In the genomic region with DNA sequence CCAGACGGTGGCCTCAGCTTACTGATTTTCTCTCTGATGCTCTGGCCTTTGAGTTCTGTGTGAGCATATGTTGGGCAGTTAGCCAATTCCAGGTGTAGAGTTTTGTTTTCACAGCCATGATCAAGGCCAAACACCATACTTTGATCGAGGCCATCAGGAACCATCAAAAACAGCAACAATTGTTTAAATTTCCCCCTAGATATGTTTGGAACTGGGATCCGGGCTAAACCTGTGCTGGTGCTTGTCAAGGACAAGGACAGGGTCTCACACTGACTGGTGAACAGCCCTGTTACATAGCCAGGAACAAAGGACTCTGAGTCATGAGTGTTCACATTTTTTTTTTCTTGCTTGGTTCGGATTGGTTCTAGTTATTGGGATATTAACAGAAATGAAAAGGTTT, we compare ENCODE assay signal across 1 cellular context.
TF ChIP-seq lines count a peak whose summit lies in the region.

No MANE protein-coding gene starts in this region.

TF ChIP-seq in HepG2, 621 proteins besides CTCF, POLR2A, EP300 and RAD21 (continued from another document and continues in another):
- TF ChIP-seq HNF1B (CRISPR knock-in tag; IDR thresholded peaks at IDR 0.05), result no peak
- no peak for TF ChIP-seq LBX2 (CRISPR knock-in tag; IDR thresholded peaks at IDR 0.05; ENCODE audit: borderline replicate concordance)
- 0 out of 2 replicates have a peak, but pooled peaks have one; percentile 51 for TF ChIP-seq ZNF317 (CRISPR knock-in tag; IDR thresholded peaks at IDR 0.05)
- TF ChIP-seq SOX5 (CRISPR knock-in tag; IDR thresholded peaks at IDR 0.05; ENCODE audit: borderline replicate concordance), result peak; percentile 84; the same call in 1 of the 2 replicates
- TF ChIP-seq JARID2 (CRISPR knock-in tag; IDR thresholded peaks at IDR 0.05; ENCODE audit: insufficient replicate concordance), result no peak
- TF ChIP-seq CERS6 (CRISPR knock-in tag; IDR thresholded peaks at IDR 0.05), result no peak
- TF ChIP-seq GFI1 (CRISPR knock-in tag; IDR thresholded peaks at IDR 0.05; ENCODE audit: borderline replicate concordance), result no peak
- no peak for TF ChIP-seq STAT5B (CRISPR knock-in tag; IDR thresholded peaks at IDR 0.05)
- no peak for TF ChIP-seq HNRNPUL1 (IDR thresholded peaks at IDR 0.05; ENCODE audit: low read depth, low read length)
- no peak for TF ChIP-seq MXI1 (IDR thresholded peaks at IDR 0.05; ENCODE audit: borderline replicate concordance, low read depth, low read length)
- TF ChIP-seq SRSF1 (optimal IDR thresholded peaks at IDR 0.05; ENCODE audit: low read depth, low read length), result no peak
- no peak for TF ChIP-seq ZFYVE20 (CRISPR knock-in tag; IDR thresholded peaks at IDR 0.05; ENCODE audit: borderline replicate concordance, low read depth)
- TF ChIP-seq, protein P1, sequence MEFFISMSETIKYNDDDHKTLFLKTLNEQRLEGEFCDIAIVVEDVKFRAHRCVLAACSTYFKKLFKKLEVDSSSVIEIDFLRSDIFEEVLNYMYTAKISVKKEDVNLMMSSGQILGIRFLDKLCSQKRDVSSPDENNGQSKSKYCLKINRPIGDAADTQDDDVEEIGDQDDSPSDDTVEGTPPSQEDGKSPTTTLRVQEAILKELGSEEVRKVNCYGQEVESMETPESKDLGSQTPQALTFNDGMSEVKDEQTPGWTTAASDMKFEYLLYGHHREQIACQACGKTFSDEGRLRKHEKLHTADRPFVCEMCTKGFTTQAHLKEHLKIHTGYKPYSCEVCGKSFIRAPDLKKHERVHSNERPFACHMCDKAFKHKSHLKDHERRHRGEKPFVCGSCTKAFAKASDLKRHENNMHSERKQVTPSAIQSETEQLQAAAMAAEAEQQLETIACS (CRISPR knock-in tag; IDR thresholded peaks at IDR 0.05), result no peak
- TF ChIP-seq HNRNPL (IDR thresholded peaks at IDR 0.05; ENCODE audit: low read depth, low read length), result no peak
- no peak for TF ChIP-seq ZNF432 (CRISPR knock-in tag; IDR thresholded peaks at IDR 0.05; ENCODE audit: borderline replicate concordance)
- TF ChIP-seq, protein P2, sequence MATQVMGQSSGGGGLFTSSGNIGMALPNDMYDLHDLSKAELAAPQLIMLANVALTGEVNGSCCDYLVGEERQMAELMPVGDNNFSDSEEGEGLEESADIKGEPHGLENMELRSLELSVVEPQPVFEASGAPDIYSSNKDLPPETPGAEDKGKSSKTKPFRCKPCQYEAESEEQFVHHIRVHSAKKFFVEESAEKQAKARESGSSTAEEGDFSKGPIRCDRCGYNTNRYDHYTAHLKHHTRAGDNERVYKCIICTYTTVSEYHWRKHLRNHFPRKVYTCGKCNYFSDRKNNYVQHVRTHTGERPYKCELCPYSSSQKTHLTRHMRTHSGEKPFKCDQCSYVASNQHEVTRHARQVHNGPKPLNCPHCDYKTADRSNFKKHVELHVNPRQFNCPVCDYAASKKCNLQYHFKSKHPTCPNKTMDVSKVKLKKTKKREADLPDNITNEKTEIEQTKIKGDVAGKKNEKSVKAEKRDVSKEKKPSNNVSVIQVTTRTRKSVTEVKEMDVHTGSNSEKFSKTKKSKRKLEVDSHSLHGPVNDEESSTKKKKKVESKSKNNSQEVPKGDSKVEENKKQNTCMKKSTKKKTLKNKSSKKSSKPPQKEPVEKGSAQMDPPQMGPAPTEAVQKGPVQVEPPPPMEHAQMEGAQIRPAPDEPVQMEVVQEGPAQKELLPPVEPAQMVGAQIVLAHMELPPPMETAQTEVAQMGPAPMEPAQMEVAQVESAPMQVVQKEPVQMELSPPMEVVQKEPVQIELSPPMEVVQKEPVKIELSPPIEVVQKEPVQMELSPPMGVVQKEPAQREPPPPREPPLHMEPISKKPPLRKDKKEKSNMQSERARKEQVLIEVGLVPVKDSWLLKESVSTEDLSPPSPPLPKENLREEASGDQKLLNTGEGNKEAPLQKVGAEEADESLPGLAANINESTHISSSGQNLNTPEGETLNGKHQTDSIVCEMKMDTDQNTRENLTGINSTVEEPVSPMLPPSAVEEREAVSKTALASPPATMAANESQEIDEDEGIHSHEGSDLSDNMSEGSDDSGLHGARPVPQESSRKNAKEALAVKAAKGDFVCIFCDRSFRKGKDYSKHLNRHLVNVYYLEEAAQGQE (IDR thresholded peaks at IDR 0.05; ENCODE audit: borderline replicate concordance in 1 of 2, low read depth in 1 of 2, low read length in 2 of 2), result no peak
- no peak for TF ChIP-seq ZNF263 (CRISPR knock-in tag; IDR thresholded peaks at IDR 0.05)
- TF ChIP-seq ZNF234 (CRISPR knock-in tag; conservative IDR thresholded peaks at IDR 0.05), result no peak
- TF ChIP-seq SRY (CRISPR knock-in tag; IDR thresholded peaks at IDR 0.05), result no peak
- TF ChIP-seq TEAD2 (CRISPR knock-in tag; IDR thresholded peaks at IDR 0.05), result no peak
- TF ChIP-seq ZNF362 (CRISPR knock-in tag; IDR thresholded peaks at IDR 0.05; ENCODE audit: borderline replicate concordance), result peak; percentile 76
- peak; percentile 42; the same call in 1 of the 2 replicates for TF ChIP-seq HDAC1 (CRISPR knock-in tag; IDR thresholded peaks at IDR 0.05)
- TF ChIP-seq PHF20 (CRISPR knock-in tag; IDR thresholded peaks at IDR 0.05), result no peak
- TF ChIP-seq ZNF383 (CRISPR knock-in tag; IDR thresholded peaks at IDR 0.05; ENCODE audit: borderline replicate concordance), result no peak
- no peak for TF ChIP-seq ZNF790 (CRISPR knock-in tag; IDR thresholded peaks at IDR 0.05; ENCODE audit: borderline replicate concordance)
- TF ChIP-seq ZNF672 (CRISPR knock-in tag; IDR thresholded peaks at IDR 0.05), result no peak
- TF ChIP-seq, protein P3, sequence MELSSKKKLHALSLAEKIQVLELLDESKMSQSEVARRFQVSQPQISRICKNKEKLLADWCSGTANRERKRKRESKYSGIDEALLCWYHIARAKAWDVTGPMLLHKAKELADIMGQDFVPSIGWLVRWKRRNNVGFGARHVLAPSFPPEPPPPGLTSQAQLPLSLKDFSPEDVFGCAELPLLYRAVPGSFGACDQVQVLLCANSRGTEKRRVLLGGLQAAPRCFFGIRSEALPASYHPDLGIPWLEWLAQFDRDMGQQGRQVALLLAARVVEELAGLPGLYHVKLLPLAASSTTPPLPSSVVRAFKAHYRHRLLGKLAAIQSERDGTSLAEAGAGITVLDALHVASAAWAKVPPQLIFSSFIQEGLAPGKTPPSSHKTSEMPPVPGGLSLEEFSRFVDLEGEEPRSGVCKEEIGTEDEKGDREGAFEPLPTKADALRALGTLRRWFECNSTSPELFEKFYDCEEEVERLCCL (CRISPR knock-in tag; IDR thresholded peaks at IDR 0.05; ENCODE audit: borderline replicate concordance), result no peak
- no peak for TF ChIP-seq ZNF841 (CRISPR knock-in tag; IDR thresholded peaks at IDR 0.05; ENCODE audit: borderline replicate concordance)
- TF ChIP-seq, protein P4, sequence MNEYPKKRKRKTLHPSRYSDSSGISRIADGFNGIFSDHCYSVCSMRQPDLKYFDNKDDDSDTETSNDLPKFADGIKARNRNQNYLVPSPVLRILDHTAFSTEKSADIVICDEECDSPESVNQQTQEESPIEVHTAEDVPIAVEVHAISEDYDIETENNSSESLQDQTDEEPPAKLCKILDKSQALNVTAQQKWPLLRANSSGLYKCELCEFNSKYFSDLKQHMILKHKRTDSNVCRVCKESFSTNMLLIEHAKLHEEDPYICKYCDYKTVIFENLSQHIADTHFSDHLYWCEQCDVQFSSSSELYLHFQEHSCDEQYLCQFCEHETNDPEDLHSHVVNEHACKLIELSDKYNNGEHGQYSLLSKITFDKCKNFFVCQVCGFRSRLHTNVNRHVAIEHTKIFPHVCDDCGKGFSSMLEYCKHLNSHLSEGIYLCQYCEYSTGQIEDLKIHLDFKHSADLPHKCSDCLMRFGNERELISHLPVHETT (CRISPR knock-in tag; conservative IDR thresholded peaks at IDR 0.05), result no peak
- TF ChIP-seq ZNF326 (CRISPR knock-in tag; IDR thresholded peaks at IDR 0.05; ENCODE audit: borderline replicate concordance), result no peak
- TF ChIP-seq ZNF3 (CRISPR knock-in tag; IDR thresholded peaks at IDR 0.05), result no peak
- no peak for TF ChIP-seq SUZ12 (IDR thresholded peaks at IDR 0.05; ENCODE audit: low read depth, low read length)
- no peak for TF ChIP-seq ZBTB3 (CRISPR knock-in tag; IDR thresholded peaks at IDR 0.05; ENCODE audit: borderline replicate concordance, low read depth)
- TF ChIP-seq SAP130 (CRISPR knock-in tag; IDR thresholded peaks at IDR 0.05; ENCODE audit: low read depth), result peak; percentile 49; the same call in 1 of the 2 replicates
- TF ChIP-seq TCF7 (IDR thresholded peaks at IDR 0.05; ENCODE audit: low read depth), result no peak
- TF ChIP-seq KLF15 (CRISPR knock-in tag; IDR thresholded peaks at IDR 0.05; ENCODE audit: borderline replicate concordance), result no peak
- no peak for TF ChIP-seq ZEB1 (IDR thresholded peaks at IDR 0.05; ENCODE audit: insufficient replicate concordance, low read depth)
- no peak for TF ChIP-seq KDM6A (CRISPR knock-in tag; IDR thresholded peaks at IDR 0.05; ENCODE audit: low read depth)
- TF ChIP-seq FOXJ3 (CRISPR knock-in tag; IDR thresholded peaks at IDR 0.05; ENCODE audit: borderline replicate concordance), result peak; percentile 15; the same call in 1 of the 2 replicates
- no peak for TF ChIP-seq ZNF232 (CRISPR knock-in tag; IDR thresholded peaks at IDR 0.05; ENCODE audit: borderline replicate concordance)
- TF ChIP-seq ZSCAN29 (CRISPR knock-in tag; conservative IDR thresholded peaks at IDR 0.05), result no peak
- no peak for TF ChIP-seq GATAD1 (CRISPR knock-in tag; IDR thresholded peaks at IDR 0.05)
- no peak for TF ChIP-seq ZNF121 (CRISPR knock-in tag; IDR thresholded peaks at IDR 0.05)
- no peak for TF ChIP-seq TBX3 (IDR thresholded peaks at IDR 0.05; ENCODE audit: borderline replicate concordance)
- no peak for TF ChIP-seq ZNF710 (CRISPR knock-in tag; IDR thresholded peaks at IDR 0.05; ENCODE audit: borderline replicate concordance)
